Comparison of ENCODE assay signal across 20 cellular contexts in the genomic region with DNA sequence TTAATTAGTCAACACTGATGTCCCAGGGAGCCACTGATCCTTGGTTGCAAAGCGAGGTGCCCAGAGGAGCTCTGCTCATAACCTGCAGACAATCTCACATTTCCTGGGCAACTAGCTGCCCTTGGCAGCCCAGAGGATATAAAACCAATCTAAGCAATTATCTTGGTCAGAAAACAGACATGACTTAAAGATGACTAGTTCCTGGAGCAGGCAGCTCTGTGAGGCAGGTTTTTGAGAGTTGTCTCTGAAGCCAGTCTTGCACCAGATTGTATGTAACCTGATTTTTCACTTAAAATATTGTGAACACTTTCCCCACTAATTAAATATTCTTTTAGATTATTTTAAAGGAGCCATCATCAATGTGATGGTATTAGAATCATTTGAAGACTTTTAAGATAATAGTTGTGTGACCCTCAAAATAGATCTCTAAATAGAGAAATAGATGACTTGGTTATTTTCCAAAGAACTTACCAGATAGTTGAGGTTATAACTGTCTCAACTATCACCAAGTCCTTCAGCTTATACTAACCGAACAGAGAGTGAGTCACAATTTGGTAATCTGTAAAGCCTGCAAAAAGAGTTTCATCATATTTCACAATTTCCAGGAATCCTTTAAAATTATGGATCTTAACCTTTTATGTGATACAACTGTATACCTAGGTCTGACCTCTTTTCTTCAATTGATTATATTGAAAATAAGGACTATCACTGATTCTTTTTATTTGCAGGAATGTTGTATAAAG.
A peak's percentile ranks its signal among the peaks of the same experiment; 100 is the strongest.
DNase-seq lines count a peak whose midpoint lies in the region; ATAC-seq and TF ChIP-seq lines count a peak whose summit lies in the region.
"Had no signal": no experiment of that assay in that cellular context is flagged by ENCODE, and none has a peak within 500 bp of the region (broad histone marks: within the 10 kb centered on the region; RNA-seq: fewer than 3 reads in every experiment).

No MANE protein-coding gene starts in this region.

- POLR2A ChIA-PET in RWPE1 (lab: Yijun Ruan, JAX; ENCODE audit: low non-redundant PET): no interaction called here

- no peaks in the 10 kb centered on the region for H3K27me3 ChIP-seq in RWPE2 (ENCODE audit: insufficient read depth, poor library complexity, severe bottlenecking)
- H3K27me3 ChIP-seq in smooth muscle cell (ENCODE audit: low read depth): no peaks in the 10 kb centered on the region
- no peaks in the 10 kb centered on the region for H3K27me3 ChIP-seq in psoas muscle (ENCODE audit: insufficient read depth in 3 of 3, low read length in 2 of 3)
- H3K27me3 ChIP-seq: breast epithelium, gastrocnemius medialis, tibial artery had no signal

- ATAC-seq in RWPE2 (ENCODE audit: low read depth) (peak; percentile 40; the same call in 1 of the 3 replicates), psoas muscle (no peak)
- ATAC-seq: gastrocnemius medialis; stimulated activated naive B cell treated with anti-CD40 and anti-IgM and Interleukin-4, amounts not matched to agents 10 μg/mL and 1 μg/mL and 100 μg/mL, for 72 hours had no signal

- no peaks in the 10 kb centered on the region for H3K9me3 ChIP-seq in RWPE2 (ENCODE audit: severe bottlenecking)
- H3K9me3 ChIP-seq in smooth muscle cell (replicated peaks; ENCODE audit: low read depth): no peaks in the 10 kb centered on the region
- H3K9me3 ChIP-seq in psoas muscle: no peaks in the 10 kb centered on the region
- H3K9me3 ChIP-seq: breast epithelium, gastrocnemius medialis, tibial artery had no signal

- no peak overlapping the region for H3K4me3 ChIP-seq in RWPE2 (ENCODE audit: severe bottlenecking)
- no peak overlapping the region for H3K4me3 ChIP-seq in smooth muscle cell
- H3K4me3 ChIP-seq in psoas muscle: no peak overlapping the region
- H3K4me3 ChIP-seq: breast epithelium, gastrocnemius medialis, tibial artery had no signal

- 47% methylated on average over 2 of the region's 2 CpGs for WGBS in smooth muscle cell (ENCODE audit: low lambda C conversion rate)
- 65 to 86% (median 75%) methylated on average over 2 of the region's 2 CpGs for WGBS in psoas muscle, 3 donors

- CTCF ChIA-PET in RWPE1 (lab: Yijun Ruan, JAX): no interaction called here

- no peaks in the 10 kb centered on the region for H4K20me1 ChIP-seq in smooth muscle cell (ENCODE audit: low read depth)

- H2AFZ ChIP-seq in smooth muscle cell (ENCODE audit: low read depth): peak overlapping the region; percentile 44

- intact Hi-C loops in psoas muscle (cut with DNase I): no loop called here

- H3K4me2 ChIP-seq in smooth muscle cell: peak overlapping the region; percentile 50

- H3K27ac ChIP-seq in RWPE2 (ENCODE audit: poor library complexity, severe bottlenecking): no peak overlapping the region
- peak overlapping the region; percentile 78 for H3K27ac ChIP-seq in smooth muscle cell (ENCODE audit: low read depth)
- H3K27ac ChIP-seq in RWPE1: no peak overlapping the region
- no peak overlapping the region for H3K27ac ChIP-seq in psoas muscle
- H3K27ac ChIP-seq: 22Rv1, breast epithelium, gastrocnemius medialis, tibial artery had no signal

- H3K36me3 ChIP-seq in RWPE2 (ENCODE audit: low read depth) (no peaks in the 10 kb centered on the region), smooth muscle cell (ENCODE audit: low read depth) (no peaks in the 10 kb centered on the region), psoas muscle (ENCODE audit: insufficient read depth in 1 of 2, low read depth in 1 of 2) (no peaks in the 10 kb centered on the region)
- H3K36me3 ChIP-seq: breast epithelium, gastrocnemius medialis, tibial artery had no signal

- DNase-seq in SIG-M5 treated with dmso at 0.1 percent for 504 hours (lab: John Stamatoyannopoulos, UW; ENCODE audit: unreplicated experiment): peak; percentile 2
- no peak for DNase-seq in SIG-M5 (lab: John Stamatoyannopoulos, UW)
- DNase-seq in RWPE2 (ENCODE audit: low spot score): no peak
- peak; percentile 84 for DNase-seq in fibroblast of peridontal ligament (ENCODE audit: extremely low read depth)
- no peak for DNase-seq in smooth muscle cell (lab: John Stamatoyannopoulos, UW; ENCODE audit: unreplicated experiment)
- DNase-seq in RWPE1 (ENCODE audit: low spot score): no peak
- no peak for DNase-seq in activated CD4-positive, alpha-beta T cell treated with anti-CD3 and anti-CD28 coated beads, Interleukin-2, amount 50 U/mL, for 4 hours
- no peak for DNase-seq in psoas muscle
- DNase-seq: activated B cell treated with CpG ODN at 0.5 μM for 24 hours; C1 segment of cervical spinal cord; gastrocnemius medialis; GDM1; midbrain; NCI-H187 treated with DMSO at 0.1 percent for 48 hours; NCI-H446; Right ventricle myocardium superior; stimulated activated naive B cell treated with anti-CD40 and anti-IgM and Interleukin-4, amounts not matched to agents 10 μg/mL and 1 μg/mL and 100 μg/mL, for 72 hours; tibial artery had no signal

- no peaks in the 10 kb centered on the region for H3K4me1 ChIP-seq in RWPE2 (ENCODE audit: insufficient read depth, poor library complexity, severe bottlenecking)
- H3K4me1 ChIP-seq in smooth muscle cell (ENCODE audit: low read depth): peaks cover 21% of the 10 kb centered on the region
- H3K4me1 ChIP-seq in psoas muscle: no peaks in the 10 kb centered on the region
- H3K4me1 ChIP-seq: breast epithelium, gastrocnemius medialis, tibial artery had no signal

- H3F3A ChIP-seq in smooth muscle cell (ENCODE audit: low read depth): no peaks in the 10 kb centered on the region

- no peak for TF ChIP-seq CTCF in RWPE2 (IDR thresholded peaks at IDR 0.05; ENCODE audit: poor library complexity, severe bottlenecking)
- no peak for TF ChIP-seq CTCF in smooth muscle cell (IDR thresholded peaks at IDR 0.05; ENCODE audit: borderline replicate concordance, insufficient read depth, poor library complexity, severe bottlenecking)
- no peak for TF ChIP-seq CTCF in RWPE1 (conservative IDR thresholded peaks at IDR 0.05; ENCODE audit: low read depth)
- no peak for TF ChIP-seq CTCF in psoas muscle (IDR thresholded peaks at IDR 0.05)

- H3K79me2 ChIP-seq in smooth muscle cell (ENCODE audit: low read depth): no peaks in the 10 kb centered on the region

- H3K9ac ChIP-seq in smooth muscle cell (ENCODE audit: low read depth): no peak overlapping the region

Comparison
In these comparisons a context has a peak if more than half of its experiments do, and no peak if none do; other contexts are left out.
1. DNase-seq: peak in SIG-M5 treated with dmso at 0.1 percent for 504 hours (single experiment) and fibroblast of peridontal ligament (single experiment); none in SIG-M5 (single experiment), RWPE2 (single experiment), smooth muscle cell (single experiment), RWPE1 (single experiment), activated CD4-positive, alpha-beta T cell treated with anti-CD3 and anti-CD28 coated beads, Interleukin-2, amount 50 U/mL, for 4 hours (0 of 2) and psoas muscle (0 of 2).